Comparison of ENCODE assay signal across 8 cellular contexts in genomic region chr17:81635973-81636504, GRCh38. TPM values are rescaled to one million over a fixed set of nuclear protein-coding genes. Genes with fewer than 3 reads are reported as not detected.
DNase-seq lines count a peak whose midpoint lies in the region; ATAC-seq and TF ChIP-seq lines count a peak whose summit lies in the region.

No MANE protein-coding gene starts in this region.

- peaks cover 9% of the 10 kb centered on the region for H3K4me1 ChIP-seq in ovary (ENCODE audit: insufficient read depth)

- no peaks in the 10 kb centered on the region for H3K27me3 Mint-ChIP-seq in activated CD8-positive, alpha-beta memory T cell treated with anti-CD3 and anti-CD28 coated beads, Interleukin-2, amount 10 ng/mL, durations not matched to agents 7 days and 5 days

- TF ChIP-seq EP300 in ovary (IDR thresholded peaks at IDR 0.05), result no peak

- peaks cover 19% of the 10 kb centered on the region for H3K4me1 Mint-ChIP-seq in activated CD8-positive, alpha-beta memory T cell treated with anti-CD3 and anti-CD28 coated beads, Interleukin-2, amount 10 ng/mL, durations not matched to agents 7 days and 5 days

- H3K36me3 Mint-ChIP-seq in activated CD8-positive, alpha-beta memory T cell treated with anti-CD3 and anti-CD28 coated beads, Interleukin-2, amount 10 ng/mL, durations not matched to agents 7 days and 5 days, result peaks cover 9% of the 10 kb centered on the region

- H3K9me3 Mint-ChIP-seq in activated CD8-positive, alpha-beta memory T cell treated with anti-CD3 and anti-CD28 coated beads, Interleukin-2, amount 10 ng/mL, durations not matched to agents 7 days and 5 days (ENCODE audit: low read depth), result no peaks in the 10 kb centered on the region

- H3K27ac ChIP-seq in ovary, result peak overlapping the region in 1 of 2 donors; percentile 59

- CTCF ChIA-PET in activated CD8-positive, alpha-beta memory T cell treated with anti-CD3 and anti-CD28 coated beads, Interleukin-2, amount 10 ng/mL, durations not matched to agents 7 days and 5 days (lab: Charles Lee), result interaction anchor here (1.8 kb wide), 1 partner anchor 30 kb away, joined by 6 read pairs; the partner anchor contains the start of genes CCDC137 and OXLD1

- WGBS in ovary, 3 donors, result 26 to 35% (median 27%) methylated on average over 18 of the region's 18 CpGs

- no peaks in the 10 kb centered on the region for H3K27me3 ChIP-seq in ovary

- peak overlapping the region; percentile 84 for H3K4me3 ChIP-seq in ovary

- TF ChIP-seq POLR2A in erythroblast (IDR thresholded peaks at IDR 0.05; ENCODE audit: low read length) (no peak), ovary (IDR thresholded peaks at IDR 0.05) (no peak)

- no peak for TF ChIP-seq CTCF in ovary (IDR thresholded peaks at IDR 0.05)

- H3K27ac Mint-ChIP-seq in activated CD8-positive, alpha-beta memory T cell treated with anti-CD3 and anti-CD28 coated beads, Interleukin-2, amount 10 ng/mL, durations not matched to agents 7 days and 5 days, result peak overlapping the region; percentile 78

- DNase-seq in activated CD8-positive, alpha-beta memory T cell treated with anti-CD3 and anti-CD28 coated beads, Interleukin-2, amount 10 ng/mL, durations not matched to agents 7 days and 5 days, result no peak
- DNase-seq in activated CD8-positive, alpha-beta memory T cell treated with anti-CD3 and anti-CD28 coated beads, Interleukin-2, amount 50 U/mL, for 4 hours, result no peak
- DNase-seq in RKO (ENCODE audit: low spot score) (peak; percentile 86), erythroblast (lab: John Stamatoyannopoulos, UW) (peak; percentile 61 to 75), ovary (no peak), A172 (ENCODE audit: low spot score) (no peak)

- H3K36me3 ChIP-seq in ovary, result no peaks in the 10 kb centered on the region

- intact Hi-C loops in ovary (cut with DNase I), result no loop called here

- peak; percentile 9 for ATAC-seq in activated CD8-positive, alpha-beta memory T cell treated with anti-CD3 and anti-CD28 coated beads, Interleukin-2, amount 10 ng/mL, durations not matched to agents 7 days and 5 days
- ATAC-seq in HG03460 (IDR thresholded peaks at IDR 0.05; ENCODE audit: unreplicated experiment) (no peak), GM21367 (IDR thresholded peaks at IDR 0.05; ENCODE audit: unreplicated experiment) (no peak)

- peak overlapping the region; percentile 93 for H3K4me3 Mint-ChIP-seq in activated CD8-positive, alpha-beta memory T cell treated with anti-CD3 and anti-CD28 coated beads, Interleukin-2, amount 10 ng/mL, durations not matched to agents 7 days and 5 days

- no peaks in the 10 kb centered on the region for H3K9me3 ChIP-seq in ovary

RNA-seq across cellular contexts. Expression of gene NPLOC4, which starts 0.9 kb away (rescaled TPM):
- 100 to 1,000 TPM; 124 to 130 TPM for total RNA-seq in activated CD8-positive, alpha-beta memory T cell treated with anti-CD3 and anti-CD28 coated beads, Interleukin-2, amount 10 ng/mL, durations not matched to agents 7 days and 5 days
- 10 to 100 TPM; 24.4 to 76.0 (median 56.3) TPM for total RNA-seq in ovary
- polyA plus RNA-seq in ovary, result 10 to 100 TPM; 25.4 to 84.8 TPM
- total RNA-seq in A172 (2014; rRNA removed; shearing (Covaris generic)), result 89.3 and 93.9 TPM in 2 replicates

RNA-seq across cellular contexts. Expression of gene TSPAN10, which starts 1.0 kb away (rescaled TPM):
- under 1 TPM; 0.23 to 0.26 TPM for total RNA-seq in activated CD8-positive, alpha-beta memory T cell treated with anti-CD3 and anti-CD28 coated beads, Interleukin-2, amount 10 ng/mL, durations not matched to agents 7 days and 5 days
- 1 to 10 TPM in 4 of 7 donors, under 1 TPM in 3; 0.73 to 3.3 (median 1.2) TPM for total RNA-seq in ovary
- 1 to 10 TPM in 1 of 2 donors, under 1 TPM in 1; 0.68 to 1.5 TPM for polyA plus RNA-seq in ovary
- 5.7 and 6.8 TPM in 2 replicates for total RNA-seq in A172 (2014; rRNA removed; shearing (Covaris generic))

RNA-seq across cellular contexts. Expression of gene PDE6G, which starts 20.3 kb away (rescaled TPM):
- total RNA-seq in activated CD8-positive, alpha-beta memory T cell treated with anti-CD3 and anti-CD28 coated beads, Interleukin-2, amount 10 ng/mL, durations not matched to agents 7 days and 5 days, result 10 to 100 TPM; 12.0 to 12.5 TPM
- under 1 TPM in 1 of 7 donors, not detected in 6; 0.22 TPM for total RNA-seq in ovary
- polyA plus RNA-seq in ovary, result 1 to 10 TPM in 1 of 2 donors, under 1 TPM in 1; 0.39 to 1.3 TPM
- 1.1 and 2.0 TPM in 2 replicates for total RNA-seq in A172 (2014; rRNA removed; shearing (Covaris generic))

RNA-seq across cellular contexts. Expression of gene OXLD1, which starts 30.4 kb away (rescaled TPM):
- 10 to 100 TPM; 57.9 to 68.5 TPM for total RNA-seq in activated CD8-positive, alpha-beta memory T cell treated with anti-CD3 and anti-CD28 coated beads, Interleukin-2, amount 10 ng/mL, durations not matched to agents 7 days and 5 days
- total RNA-seq in ovary, result 10 to 100 TPM; 14.5 to 35.7 (median 20.9) TPM
- 10 to 100 TPM in 1 of 2 donors, 1 to 10 TPM in 1; 1.7 to 32.8 TPM for polyA plus RNA-seq in ovary
- total RNA-seq in A172 (2014; rRNA removed; shearing (Covaris generic)), result 42.0 and 58.8 TPM in 2 replicates

RNA-seq across cellular contexts. Expression of gene CCDC137, which starts 30.5 kb away (rescaled TPM):
- total RNA-seq in activated CD8-positive, alpha-beta memory T cell treated with anti-CD3 and anti-CD28 coated beads, Interleukin-2, amount 10 ng/mL, durations not matched to agents 7 days and 5 days, result 10 to 100 TPM; 37.4 to 42.3 TPM
- total RNA-seq in ovary, result 10 to 100 TPM in 3 of 7 donors, 1 to 10 TPM in 4; 5.1 to 17.8 (median 9.4) TPM
- polyA plus RNA-seq in ovary, result 10 to 100 TPM in 1 of 2 donors, 1 to 10 TPM in 1; 6.9 to 10.4 TPM
- total RNA-seq in A172 (2014; rRNA removed; shearing (Covaris generic)), result 18.5 and 21.7 TPM in 2 replicates

Comparison
In these comparisons a context has a peak if more than half of its experiments do, and no peak if none do; other contexts are left out.
1. DNase-seq: peak in RKO (single experiment) and erythroblast (2 of 2); none in activated CD8-positive, alpha-beta memory T cell treated with anti-CD3 and anti-CD28 coated beads, Interleukin-2, amount 10 ng/mL, durations not matched to agents 7 days and 5 days (single experiment), activated CD8-positive, alpha-beta memory T cell treated with anti-CD3 and anti-CD28 coated beads, Interleukin-2, amount 50 U/mL, for 4 hours (single experiment), ovary (0 of 5) and A172 (single experiment).